In the genomic region with DNA sequence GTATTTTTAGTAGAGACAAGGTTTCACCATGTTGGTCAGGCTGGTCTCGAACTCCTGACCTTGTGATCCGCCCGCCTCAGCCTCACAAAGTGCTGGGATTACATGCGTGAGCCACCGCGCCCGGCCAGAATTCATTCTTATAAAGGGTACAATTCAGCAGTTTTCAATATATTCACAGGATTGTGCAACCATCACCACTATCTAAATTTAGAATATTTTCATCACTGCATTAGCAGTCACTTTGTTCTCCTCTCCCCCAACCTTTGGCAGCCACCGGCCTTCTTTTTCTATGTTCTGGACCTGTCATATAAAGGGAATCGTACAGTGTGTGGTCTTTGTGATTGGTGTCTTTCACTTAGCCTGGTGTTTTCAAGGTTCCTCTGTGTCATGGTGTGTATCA, we compare ENCODE assay signal across 1 cellular context.
TF ChIP-seq lines count a peak whose summit lies in the region.

No MANE protein-coding gene starts in this region.

TF ChIP-seq in GM23338, 12 proteins besides CTCF, POLR2A, EP300 and RAD21 (continued from another document):
- TF ChIP-seq, protein P1, sequence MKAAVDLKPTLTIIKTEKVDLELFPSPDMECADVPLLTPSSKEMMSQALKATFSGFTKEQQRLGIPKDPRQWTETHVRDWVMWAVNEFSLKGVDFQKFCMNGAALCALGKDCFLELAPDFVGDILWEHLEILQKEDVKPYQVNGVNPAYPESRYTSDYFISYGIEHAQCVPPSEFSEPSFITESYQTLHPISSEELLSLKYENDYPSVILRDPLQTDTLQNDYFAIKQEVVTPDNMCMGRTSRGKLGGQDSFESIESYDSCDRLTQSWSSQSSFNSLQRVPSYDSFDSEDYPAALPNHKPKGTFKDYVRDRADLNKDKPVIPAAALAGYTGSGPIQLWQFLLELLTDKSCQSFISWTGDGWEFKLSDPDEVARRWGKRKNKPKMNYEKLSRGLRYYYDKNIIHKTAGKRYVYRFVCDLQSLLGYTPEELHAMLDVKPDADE (IDR thresholded peaks at IDR 0.05) = no peak
